ENCODE assay signal across 23 cellular contexts in the genomic region with DNA sequence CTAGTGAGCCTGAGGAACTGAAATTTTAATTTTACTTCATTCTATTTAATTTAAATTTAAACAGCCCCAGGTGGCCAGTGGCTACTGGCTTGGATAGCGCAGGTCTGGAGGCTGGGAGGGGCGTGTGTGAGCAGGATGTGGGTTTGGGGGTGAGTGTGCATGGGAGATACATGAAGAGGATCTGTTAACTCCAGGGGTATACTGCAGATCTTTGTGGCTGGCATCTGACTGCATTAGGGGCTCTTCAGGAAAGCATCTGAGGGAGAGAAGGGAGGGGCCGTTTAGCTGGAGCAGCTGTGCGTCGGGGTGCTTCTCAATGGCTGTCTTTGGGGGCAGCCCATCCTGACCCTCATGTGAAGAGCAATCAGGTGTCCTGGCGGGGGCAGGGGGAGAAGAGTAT. TPM values are rescaled to one million over a fixed set of nuclear protein-coding genes. Genes with fewer than 3 reads are reported as not detected.
DNase-seq lines count a peak whose midpoint lies in the region; ATAC-seq and TF ChIP-seq lines count a peak whose summit lies in the region.
"Had no signal": no experiment of that assay in that cellular context is flagged by ENCODE, and none has a peak within 500 bp of the region (broad histone marks: within the 10 kb centered on the region; RNA-seq: fewer than 3 reads in every experiment).

No MANE protein-coding gene starts in this region.

- peaks cover 11% of the 10 kb centered on the region for H3K27me3 Mint-ChIP-seq in activated naive CD8-positive, alpha-beta T cell treated with anti-CD3 and anti-CD28 coated beads for 36 hours
- peaks cover 10 to 13% of the 10 kb centered on the region in 2 donors for H3K27me3 Mint-ChIP-seq in natural killer cell (ENCODE audit: low read depth in 2 of 2)
- peaks cover 29 to 73% of the 10 kb centered on the region in 2 donors for H3K27me3 Mint-ChIP-seq in CD8-positive, alpha-beta memory T cell

- H3K9me3 ChIP-seq in MG63, result no peaks in the 10 kb centered on the region
- no peaks in the 10 kb centered on the region for H3K9me3 ChIP-seq in CD8-positive, alpha-beta memory T cell (ENCODE audit: low read length)
- H3K9me3 ChIP-seq: Caco-2, HAP-1 had no signal

- no peak overlapping the region for H3K4me3 Mint-ChIP-seq in activated naive CD8-positive, alpha-beta T cell treated with anti-CD3 and anti-CD28 coated beads for 36 hours
- H3K4me3 Mint-ChIP-seq in natural killer cell, result peak overlapping the region; percentile 83
- peak overlapping the region in 1 of 7 donors; percentile 11 for H3K4me3 Mint-ChIP-seq in CD8-positive, alpha-beta memory T cell
- H3K4me3 Mint-ChIP-seq: CD14-positive monocyte had no signal

- H3K4me3 ChIP-seq in MG63, result no peak overlapping the region
- no peak overlapping the region for H3K4me3 ChIP-seq in CD8-positive, alpha-beta memory T cell (ENCODE audit: low read length)
- H3K4me3 ChIP-seq: HAP-1 had no signal

- DNase-seq in CMK (ENCODE audit: low read depth) (peak; percentile 65), NAMALWA (ENCODE audit: low spot score) (peak; percentile 59), natural killer cell (no peak), amygdala (lab: John Stamatoyannopoulos, UW) (no peak), MG63 (no peak), ACHN (no peak)
- DNase-seq in activated naive CD8-positive, alpha-beta T cell treated with anti-CD3 and anti-CD28 coated beads for 36 hours, result no peak
- no peak for DNase-seq in CD8-positive, alpha-beta memory T cell
- DNase-seq: Caco-2; GDM1; NCI-H1105 treated with DMSO at 0.1 percent for 48 hours; NCI-H1694 treated with DMSO at 0.1 percent for 48 hours; NCI-H510A; NCI-H748 treated with DMSO at 0.1 percent for 48 hours; NK-92 treated with Interleukin-12 subunit alpha and Interleukin-12 subunit beta, amount 100 ng/mL, for 24 hours; Right ventricle myocardium superior had no signal

- no peaks in the 10 kb centered on the region for H3K36me3 ChIP-seq in MG63
- H3K36me3 ChIP-seq in CD8-positive, alpha-beta memory T cell (ENCODE audit: insufficient read depth, low read length), result no peaks in the 10 kb centered on the region
- H3K36me3 ChIP-seq: HAP-1 had no signal

- H3K4me1 Mint-ChIP-seq in activated naive CD8-positive, alpha-beta T cell treated with anti-CD3 and anti-CD28 coated beads for 36 hours, result peaks cover 25% of the 10 kb centered on the region
- H3K4me1 Mint-ChIP-seq in natural killer cell, result peaks cover 15 to 30% of the 10 kb centered on the region in 2 donors
- H3K4me1 Mint-ChIP-seq in CD8-positive, alpha-beta memory T cell, result peaks cover 0 to 7% (median 5%) of the 10 kb centered on the region in 3 donors
- H3K4me1 Mint-ChIP-seq: CD14-positive monocyte had no signal

- no peaks in the 10 kb centered on the region for H3K4me1 ChIP-seq in CD8-positive, alpha-beta memory T cell (ENCODE audit: insufficient read depth, low read length)
- H3K4me1 ChIP-seq: Caco-2, HAP-1 had no signal

- TF ChIP-seq CTCF in natural killer cell (IDR thresholded peaks at IDR 0.05), result no peak

- no peaks in the 10 kb centered on the region for H3K36me3 Mint-ChIP-seq in activated naive CD8-positive, alpha-beta T cell treated with anti-CD3 and anti-CD28 coated beads for 36 hours
- H3K36me3 Mint-ChIP-seq in natural killer cell, result no peaks in the 10 kb centered on the region
- no peaks in the 10 kb centered on the region for H3K36me3 Mint-ChIP-seq in CD8-positive, alpha-beta memory T cell
- H3K36me3 Mint-ChIP-seq: CD14-positive monocyte had no signal

- CTCF ChIA-PET in CD8-positive, alpha-beta memory T cell (lab: Charles Lee), result no interaction called here

- POLR2A ChIA-PET in CD8-positive, alpha-beta memory T cell (lab: Charles Lee), result no interaction called here

- no peak overlapping the region for H3K27ac ChIP-seq in CD8-positive, alpha-beta memory T cell (ENCODE audit: low read depth, low read length)
- H3K27ac ChIP-seq: KMS-11 had no signal

- no peaks in the 10 kb centered on the region for H3K9me3 Mint-ChIP-seq in activated naive CD8-positive, alpha-beta T cell treated with anti-CD3 and anti-CD28 coated beads for 36 hours
- H3K9me3 Mint-ChIP-seq in natural killer cell, result no peaks in the 10 kb centered on the region
- H3K9me3 Mint-ChIP-seq in CD8-positive, alpha-beta memory T cell, result peaks cover 0 to 8% (median 0%) of the 10 kb centered on the region in 5 donors

- ATAC-seq in natural killer cell, result peak; percentile 41 to 78 (median 57)

- intact Hi-C loops in natural killer cell (cut with micrococcal nuclease), result no loop called here

- H3K27me3 ChIP-seq in MG63, result no peaks in the 10 kb centered on the region
- H3K27me3 ChIP-seq in CD8-positive, alpha-beta memory T cell (ENCODE audit: insufficient read depth, low read length, poor library complexity, severe bottlenecking), result peaks cover 6% of the 10 kb centered on the region

- in situ Hi-C loops in ACHN (cut with HindIII; ENCODE audit: low pct_ligation_motif_present, low pct_unique_long_range_greater_than_20kb, low sequenced_read_pairs), result no loop called here

- peak overlapping the region; percentile 7 for H3K27ac Mint-ChIP-seq in activated naive CD8-positive, alpha-beta T cell treated with anti-CD3 and anti-CD28 coated beads for 36 hours
- peak overlapping the region; percentile 9 to 35 for H3K27ac Mint-ChIP-seq in natural killer cell
- no peak overlapping the region for H3K27ac Mint-ChIP-seq in CD8-positive, alpha-beta memory T cell
- H3K27ac Mint-ChIP-seq: CD14-positive monocyte had no signal

RNA-seq across cellular contexts. Expression of a gene that starts 6.8 kb away (rescaled TPM):
- under 1 TPM; 0.04 to 0.12 TPM for total RNA-seq in activated naive CD8-positive, alpha-beta T cell treated with anti-CD3 and anti-CD28 coated beads for 36 hours
- under 1 TPM; 0.05 to 0.75 (median 0.20) TPM for total RNA-seq in natural killer cell
- total RNA-seq in MG63 (2014; rRNA removed; shearing (Covaris generic); ENCODE audit: low replicate concordance), result 3.1 and 3.6 TPM in 2 replicates
- total RNA-seq in CD8-positive, alpha-beta memory T cell, result not detected
- polyA plus RNA-seq in CD8-positive, alpha-beta memory T cell, result not detected
- total RNA-seq: Caco-2, HT-29 had no signal
- polyA plus RNA-seq: CD14-positive monocyte had no signal

RNA-seq across cellular contexts. Expression of a gene that starts 10.3 kb away (rescaled TPM):
- total RNA-seq in activated naive CD8-positive, alpha-beta T cell treated with anti-CD3 and anti-CD28 coated beads for 36 hours, result 1 to 10 TPM; 2.2 to 3.1 TPM
- 1 to 10 TPM; 2.3 to 4.0 (median 3.3) TPM for total RNA-seq in natural killer cell
- total RNA-seq in MG63 (2014; rRNA removed; shearing (Covaris generic); ENCODE audit: low replicate concordance), result 105 and 139 TPM in 2 replicates
- total RNA-seq in CD8-positive, alpha-beta memory T cell, result under 1 TPM; 0.31 to 0.53 TPM
- 1.9 TPM for polyA plus RNA-seq in CD8-positive, alpha-beta memory T cell

RNA-seq across cellular contexts. Expression of a gene that starts 57.4 kb away (rescaled TPM):
- not detected for total RNA-seq in activated naive CD8-positive, alpha-beta T cell treated with anti-CD3 and anti-CD28 coated beads for 36 hours
- total RNA-seq in natural killer cell, result not detected
- total RNA-seq in MG63 (2014; rRNA removed; shearing (Covaris generic); ENCODE audit: low replicate concordance), result not detected in 2 replicates
- total RNA-seq in CD8-positive, alpha-beta memory T cell, result not detected
- polyA plus RNA-seq in CD8-positive, alpha-beta memory T cell, result not detected
- total RNA-seq: A673, Caco-2, Daoy, HT-29, MCF 10A, Right ventricle myocardium superior had no signal
- polyA plus RNA-seq: CD14-positive monocyte had no signal

Comparison
In these comparisons a context has a peak if more than half of its experiments do, and no peak if none do; other contexts are left out.
1. DNase-seq: peak in CMK (single experiment) and NAMALWA (single experiment); none in activated naive CD8-positive, alpha-beta T cell treated with anti-CD3 and anti-CD28 coated beads for 36 hours (single experiment), natural killer cell (single experiment), amygdala (0 of 56), MG63 (single experiment), CD8-positive, alpha-beta memory T cell (0 of 5) and ACHN (single experiment).
2. H3K27ac Mint-ChIP-seq: peak in activated naive CD8-positive, alpha-beta T cell treated with anti-CD3 and anti-CD28 coated beads for 36 hours (single experiment) and natural killer cell (2 of 2); none in CD8-positive, alpha-beta memory T cell (0 of 8).
3. RNA of a gene that starts 10.3 kb away (total RNA-seq): 105 to 139 TPM in MG63; 2.3 to 4.0 TPM in natural killer cell, 2.2 to 3.1 TPM in activated naive CD8-positive, alpha-beta T cell treated with anti-CD3 and anti-CD28 coated beads for 36 hours and 0.31 to 0.53 TPM in CD8-positive, alpha-beta memory T cell; every median in the first group is over 10 times any median in the second.